In genomic region chr10:7410306-7410799, GRCh38 we compare ENCODE assay signal across 8 cellular contexts. TPM values are rescaled to one million over a fixed set of nuclear protein-coding genes. Genes with fewer than 3 reads are reported as not detected.
DNase-seq lines count a peak whose midpoint lies in the region; ATAC-seq and TF ChIP-seq lines count a peak whose summit lies in the region.

No MANE protein-coding gene starts in this region.

- H3K36me3 Mint-ChIP-seq in immature natural killer cell: no peaks in the 10 kb centered on the region

- H3F3A ChIP-seq in PC-3 (ENCODE audit: low read length, unreplicated experiment): no peaks in the 10 kb centered on the region

- CTCF ChIA-PET in PC-3 (lab: Charles Lee): interaction anchor here (0.6 kb wide), 9 partner anchors 11 to 1209 kb away, joined by 4 to 17 read pairs (median 6); no protein-coding TSS in a partner anchor

- H3K27ac Mint-ChIP-seq in immature natural killer cell: peak overlapping the region in 5 of 6 donors; percentile 71 to 92 (median 88)

- H3K4me2 ChIP-seq in PC-3 (ENCODE audit: low read length): peak overlapping the region; percentile 86

- no peaks in the 10 kb centered on the region; the same call in none of the 2 replicates for H3K27me3 ChIP-seq in GM06990 (replicated peaks; ENCODE audit: control insufficient read depth, insufficient read depth, low read length)
- H3K27me3 ChIP-seq in PC-3 (ENCODE audit: low read length): peaks cover 10% of the 10 kb centered on the region

- no TSS peak for BruUV-seq in PC-3 (replicated peaks; lab: Mats Ljungman, UMichigan)

- TF ChIP-seq CTCF in GM06990 (IDR thresholded peaks at IDR 0.05; ENCODE audit: insufficient read depth, low read length, poor library complexity, severe bottlenecking) (no peak), PC-3 (conservative IDR thresholded peaks at IDR 0.05; ENCODE audit: low read depth, low read length) (no peak), astrocyte of the cerebellum (IDR thresholded peaks at IDR 0.05; ENCODE audit: low read depth, low read length, missing control alignments) (no peak)

- peaks cover 52 to 70% of the 10 kb centered on the region in 2 donors for H3K4me1 Mint-ChIP-seq in immature natural killer cell

- no peaks in the 10 kb centered on the region for H4K20me1 ChIP-seq in PC-3 (ENCODE audit: low read length)

- H3K27ac ChIP-seq in PC-3 (ENCODE audit: low read length): peak overlapping the region; percentile 32

- H3K9ac ChIP-seq in PC-3 (ENCODE audit: low read length): peak overlapping the region; percentile 84

- H3K36me3 ChIP-seq in GM06990 (ENCODE audit: control insufficient read depth, insufficient read depth, low read length) (no peaks in the 10 kb centered on the region), PC-3 (ENCODE audit: low read depth, low read length) (no peaks in the 10 kb centered on the region)

- no peaks in the 10 kb centered on the region for H3K9me2 ChIP-seq in PC-3 (replicated peaks; ENCODE audit: low read length)

- no peaks in the 10 kb centered on the region for H3K9me3 Mint-ChIP-seq in immature natural killer cell

- no peaks in the 10 kb centered on the region for H3K4me1 ChIP-seq in PC-3 (ENCODE audit: insufficient read depth, low read length)

- no peaks in the 10 kb centered on the region for H3K9me3 ChIP-seq in PC-3 (ENCODE audit: low read length)

- POLR2A ChIA-PET in PC-3 (lab: Charles Lee; ENCODE audit: unreplicated experiment): interaction anchor here (0.6 kb wide), 1 partner anchor 42 kb away, joined by 10 read pairs; no protein-coding TSS in a partner anchor

- in situ Hi-C loops in astrocyte of the cerebellum (cut with HindIII; ENCODE audit: low sequenced_read_pairs): no loop called here

- DNase-seq in GM06990 (ENCODE audit: extremely low read depth, insufficient read length): peak; percentile 52
- no peak for DNase-seq in PC-3
- no peak for DNase-seq in astrocyte of the cerebellum (ENCODE audit: low read depth)
- peak; percentile 12 to 24 (median 21) for DNase-seq in immature natural killer cell
- DNase-seq in stimulated activated CD4-positive, alpha-beta T cell treated with anti-CD3 and anti-CD28 coated beads, Interleukin-1b, Interleukin-23, amount 100 ng/mL, for 4 hours (ENCODE audit: low read depth in 2 of 2): peak; percentile 27
- no peak for DNase-seq in NCI-H510A (lab: John Stamatoyannopoulos, UW)

- H3K27me3 Mint-ChIP-seq in immature natural killer cell (ENCODE audit: low read depth in 3 of 3): peaks cover 24 to 33% (median 32%) of the 10 kb centered on the region in 3 donors

- peak overlapping the region; percentile 66 for H3K4me3 ChIP-seq in GM06990 (replicated peaks; ENCODE audit: low read depth, low read length)
- H3K4me3 ChIP-seq in PC-3 (ENCODE audit: low read length): peak overlapping the region; percentile 81
- peak overlapping the region; percentile 74 for H3K4me3 ChIP-seq in astrocyte of the cerebellum (ENCODE audit: low read depth, low read length)

- H3K79me2 ChIP-seq in PC-3 (ENCODE audit: low read length): peaks cover 6% of the 10 kb centered on the region; the same call in 1 of the 2 replicates

- H3K4me3 Mint-ChIP-seq in immature natural killer cell: peak overlapping the region; percentile 91 to 99 (median 97)

- intact Hi-C loops in PC-3 (cut with micrococcal nuclease): no loop called here

- H2AFZ ChIP-seq in PC-3 (ENCODE audit: low read length): peak overlapping the region; percentile 67; the same call in 1 of the 2 replicates

- ATAC-seq in PC-3 (peak; percentile 7; the same call in 1 of the 2 replicates), GM19035 (IDR thresholded peaks at IDR 0.05; ENCODE audit: unreplicated experiment) (no peak), GM21423 (IDR thresholded peaks at IDR 0.05; ENCODE audit: unreplicated experiment) (no peak)

RNA-seq across cellular contexts. Expression of gene SFMBT2, which starts 0.5 kb away (rescaled TPM):
- total RNA-seq in PC-3 (2014; rRNA removed): 1.9 and 2.1 TPM in 2 replicates
- 1 to 10 TPM; 1.5 to 9.8 (median 3.1) TPM for polyA plus RNA-seq in immature natural killer cell

Comparison
In these comparisons a context has a peak if more than half of its experiments do, and no peak if none do; other contexts are left out.
1. DNase-seq: peak in GM06990 (single experiment), immature natural killer cell (3 of 3) and stimulated activated CD4-positive, alpha-beta T cell treated with anti-CD3 and anti-CD28 coated beads, Interleukin-1b, Interleukin-23, amount 100 ng/mL, for 4 hours (2 of 2); none in PC-3 (single experiment), astrocyte of the cerebellum (single experiment) and NCI-H510A (single experiment).
2. Peak in every context shown above with its lines, with median percentiles within 50 percentile points of each other: H3K4me3 ChIP-seq.